ENCODE assay signal across 28 cellular contexts in the genomic region with DNA sequence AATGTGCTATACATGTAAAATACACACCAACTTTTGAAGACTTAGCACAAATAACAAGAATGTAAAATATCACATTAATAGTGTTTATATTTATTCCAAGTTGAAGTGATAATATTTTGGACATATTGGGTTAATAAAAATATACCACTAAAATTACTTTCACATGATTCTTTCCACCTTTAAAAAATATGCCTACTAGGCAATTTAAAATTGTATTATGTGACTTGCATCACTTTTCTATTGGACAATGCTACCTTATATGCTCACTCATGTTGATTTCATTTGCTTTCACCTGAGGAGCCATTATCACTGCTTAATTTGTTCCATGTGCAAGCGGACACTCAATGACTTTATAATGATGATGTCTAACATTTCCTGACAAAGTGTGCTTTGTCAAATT.
"Had no signal": no experiment of that assay in that cellular context is flagged by ENCODE, and none has a peak within 500 bp of the region (broad histone marks: within the 10 kb centered on the region; RNA-seq: fewer than 3 reads in every experiment).

No MANE protein-coding gene starts in this region.

- ATAC-seq: natural killer cell; psoas muscle; right cardiac atrium; sciatic nerve; stimulated activated memory B cell treated with anti-CD40 and anti-IgM and Interleukin-4, amounts not matched to agents 10 μg/mL and 1 μg/mL and 100 μg/mL, for 72 hours; stimulated activated naive CD8-positive, alpha-beta T cell treated with anti-CD3 and anti-CD28 coated beads, Interleukin-15, amount 100 ng/mL, for 72 hours; stimulated activated naive CD8-positive, alpha-beta T cell treated with anti-CD3 and anti-CD28 coated beads, Interleukin-15, Interleukin-2, amounts not matched to agents 100 U/mL and 50 U/mL, for 24 hours; upper lobe of right lung had no signal

- H3K79me2 ChIP-seq: parathyroid adenoma had no signal

- H3K9me3 ChIP-seq: ovary, psoas muscle, spleen, suprapubic skin, testis, tibial artery, transverse colon, upper lobe of right lung, uterus had no signal

- H2AFZ ChIP-seq: neural progenitor cell, parathyroid adenoma had no signal

- DNase-seq: natural killer cell; occipital lobe; ovary; posterior cingulate gyrus; psoas muscle; right cardiac atrium; spleen; stimulated activated CD4-positive, alpha-beta T cell treated with anti-CD3 and anti-CD28 coated beads, Interleukin-12 subunit alpha, Interleukin-12 subunit beta, amount 100 ng/mL, for 4 hours; stimulated activated CD4-positive, alpha-beta T cell treated with anti-CD3 and anti-CD28 coated beads, Interleukin-1b, Interleukin-23, amount 100 ng/mL, for 48 hours; stimulated activated CD4-positive, alpha-beta T cell treated with anti-CD3 and anti-CD28 coated beads, Interleukin-4, amount 100 ng/mL, for 1 hour; stimulated activated CD4-positive, alpha-beta T cell treated with anti-CD3 and anti-CD28 coated beads, Interleukin-4, amount 100 ng/mL, for 4 hours; stimulated activated CD8-positive, alpha-beta memory T cell treated with anti-CD3 and anti-CD28 coated beads, Interleukin-4, amount 100 ng/mL, for 48 hours; stimulated activated naive CD4-positive, alpha-beta T cell; stimulated activated naive CD8-positive, alpha-beta T cell treated with anti-CD3 and anti-CD28 coated beads, Interleukin-15, amount 100 ng/mL, for 72 hours; stimulated activated naive CD8-positive, alpha-beta T cell treated with anti-CD3 and anti-CD28 coated beads, Interleukin-15, Interleukin-2, amounts not matched to agents 100 U/mL and 50 U/mL, for 24 hours; substantia nigra; testis; tibial artery; transverse colon; upper lobe of right lung; uterus had no signal

- H3K36me3 ChIP-seq: neural progenitor cell, ovary, spleen, suprapubic skin, tibial artery, transverse colon, upper lobe of right lung, uterus had no signal

- H3K4me3 ChIP-seq: neural progenitor cell, ovary, psoas muscle, skin epidermis, smooth muscle cell, spleen, suprapubic skin, testis, tibial artery, transverse colon, upper lobe of right lung, uterus had no signal

- H3K4me1 ChIP-seq: parathyroid adenoma, uterus had no signal

- H3K27ac ChIP-seq: neural progenitor cell, ovary, parathyroid adenoma, psoas muscle, skin epidermis, spleen, suprapubic skin, testis, tibial artery, transverse colon, upper lobe of right lung, uterus had no signal

- H3K9ac ChIP-seq: neural progenitor cell, parathyroid adenoma had no signal

- H3K27me3 ChIP-seq: neural progenitor cell, ovary, suprapubic skin, testis, tibial artery, transverse colon, upper lobe of right lung, uterus had no signal

- H3K4me2 ChIP-seq: neural progenitor cell, smooth muscle cell had no signal
